In the genomic region with DNA sequence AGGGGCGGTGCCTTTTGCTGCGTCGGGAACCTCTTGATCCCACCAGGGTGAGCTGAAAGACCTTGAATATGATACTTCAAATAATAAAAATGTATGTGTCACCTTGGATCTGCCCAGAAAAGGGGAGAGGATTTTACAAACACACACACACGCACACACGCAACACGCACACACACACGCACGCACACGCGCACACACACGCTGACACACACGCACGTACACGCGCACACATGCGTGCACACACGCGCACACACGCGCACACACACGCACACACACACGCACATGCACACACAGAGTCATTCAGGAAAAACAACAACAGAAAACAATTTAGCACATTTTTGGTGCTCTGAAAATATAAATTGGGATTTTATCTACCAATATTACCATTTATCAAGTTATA, we compare ENCODE assay signal across 8 cellular contexts.
"Had no signal": no experiment of that assay in that cellular context is flagged by ENCODE, and none has a peak within 500 bp of the region (broad histone marks: within the 10 kb centered on the region; RNA-seq: fewer than 3 reads in every experiment).

No MANE protein-coding gene starts in this region.

- H3K27ac Mint-ChIP-seq: HFFc6 had no signal

- H3K4me3 Mint-ChIP-seq: HFFc6 had no signal

- ATAC-seq: HCT116, K562 had no signal

- DNase-seq: GM23248, GOT3, H7, HFFc6, IMR-90, KG1 had no signal
